8 cellular contexts compared by ENCODE assay signal in the genomic region with DNA sequence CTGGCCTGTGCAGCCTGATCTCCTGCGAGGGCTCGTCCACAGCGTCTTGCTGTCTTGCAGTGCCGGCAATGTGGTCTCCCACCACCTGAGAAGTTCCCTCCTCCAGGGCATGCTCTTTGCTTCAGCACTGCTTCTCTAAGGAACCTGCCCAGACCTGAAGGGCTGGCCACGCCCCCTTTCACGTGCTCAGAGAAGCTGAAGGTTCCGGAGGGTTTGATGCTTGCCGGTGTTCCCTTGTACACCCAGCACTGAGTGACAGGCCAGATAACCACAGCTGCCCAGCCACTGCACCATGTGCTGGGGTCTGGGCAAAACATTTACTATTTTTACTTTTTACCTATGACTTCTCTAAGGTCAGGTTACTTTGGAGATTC. TPM values are rescaled to one million over a fixed set of nuclear protein-coding genes. Genes with fewer than 3 reads are reported as not detected.
A peak's percentile ranks its signal among the peaks of the same experiment; 100 is the strongest.
DNase-seq lines count a peak whose midpoint lies in the region; ATAC-seq lines count a peak whose summit lies in the region.

No MANE protein-coding gene starts in this region.

- no peak for ATAC-seq in activated T-helper 17 cell treated with anti-CD3 and anti-CD28 coated beads, Interleukin-2, amount 50 U/mL, for 72 hours (replicated peaks)
- no peak for ATAC-seq in GM19035 (IDR thresholded peaks at IDR 0.05; ENCODE audit: unreplicated experiment)

- H3K27ac Mint-ChIP-seq in activated T-helper 17 cell treated with anti-CD3 and anti-CD28 coated beads, Interleukin-2, amount 50 U/mL, for 72 hours, result no peak overlapping the region

- peak; percentile 96 for DNase-seq in ELF-1 (ENCODE audit: low read depth, low spot score)
- DNase-seq in NCI-H69 (lab: John Stamatoyannopoulos, UW), result peak; percentile 9
- DNase-seq in iPS-NIHi11 (ENCODE audit: low spot score), result peak; percentile 88
- peak in 2 of 3 donors; percentile 29 to 53 for DNase-seq in stimulated activated CD4-positive, alpha-beta T cell treated with anti-CD3 and anti-CD28 coated beads, TNF-alpha, amount 100 ng/mL, for 48 hours (ENCODE audit: low read depth in 3 of 3)
- no peak for DNase-seq in putamen (ENCODE audit: low spot score)
- DNase-seq in pons (ENCODE audit: low spot score), result no peak

- peak overlapping the region; percentile 19 for H3K4me3 Mint-ChIP-seq in activated T-helper 17 cell treated with anti-CD3 and anti-CD28 coated beads, Interleukin-2, amount 50 U/mL, for 72 hours

- no peaks in the 10 kb centered on the region for H3K27me3 Mint-ChIP-seq in activated T-helper 17 cell treated with anti-CD3 and anti-CD28 coated beads, Interleukin-2, amount 50 U/mL, for 72 hours

- H3K36me3 Mint-ChIP-seq in activated T-helper 17 cell treated with anti-CD3 and anti-CD28 coated beads, Interleukin-2, amount 50 U/mL, for 72 hours (ENCODE audit: low read depth), result peaks cover 44% of the 10 kb centered on the region

- no peaks in the 10 kb centered on the region for H3K9me3 Mint-ChIP-seq in activated T-helper 17 cell treated with anti-CD3 and anti-CD28 coated beads, Interleukin-2, amount 50 U/mL, for 72 hours

- H3K4me1 Mint-ChIP-seq in activated T-helper 17 cell treated with anti-CD3 and anti-CD28 coated beads, Interleukin-2, amount 50 U/mL, for 72 hours, result no peaks in the 10 kb centered on the region

RNA-seq across cellular contexts. Expression of gene POLR2D, which starts 1.7 kb away (rescaled TPM):
- 10 to 100 TPM; 55.5 to 76.2 TPM for total RNA-seq in activated T-helper 17 cell treated with anti-CD3 and anti-CD28 coated beads, Interleukin-2, amount 50 U/mL, for 72 hours

RNA-seq across cellular contexts. Expression of gene AMMECR1L, which starts 26.1 kb away (rescaled TPM):
- 10 to 100 TPM; 13.8 to 17.6 TPM for total RNA-seq in activated T-helper 17 cell treated with anti-CD3 and anti-CD28 coated beads, Interleukin-2, amount 50 U/mL, for 72 hours

RNA-seq across cellular contexts. Expression of gene WDR33, which starts 48.7 kb away (rescaled TPM):
- 10 to 100 TPM; 72.6 to 80.3 TPM for total RNA-seq in activated T-helper 17 cell treated with anti-CD3 and anti-CD28 coated beads, Interleukin-2, amount 50 U/mL, for 72 hours

Comparison
In these comparisons a context has a peak if more than half of its experiments do, and no peak if none do; other contexts are left out.
1. DNase-seq: peak in ELF-1 (single experiment), NCI-H69 (single experiment), iPS-NIHi11 (single experiment) and stimulated activated CD4-positive, alpha-beta T cell treated with anti-CD3 and anti-CD28 coated beads, TNF-alpha, amount 100 ng/mL, for 48 hours (2 of 3); none in putamen (single experiment) and pons (single experiment).